26 cellular contexts compared by ENCODE assay signal in the genomic region with DNA sequence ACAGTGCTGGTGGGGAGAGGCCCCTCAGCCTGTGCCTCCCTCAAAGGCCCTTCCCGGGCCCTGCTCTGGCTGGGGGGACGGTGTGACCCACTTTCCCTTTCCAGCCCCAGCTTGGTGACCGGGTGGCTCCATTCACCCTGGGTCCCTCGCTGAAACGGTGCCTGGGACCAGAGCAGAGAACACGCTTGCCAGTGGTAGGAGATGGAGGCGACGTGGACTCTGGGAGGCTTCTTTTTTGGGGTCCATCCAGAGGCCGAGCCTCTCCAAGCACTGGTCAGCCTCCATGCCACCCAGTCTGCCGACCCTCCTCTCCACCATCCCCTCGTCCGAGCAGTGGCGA.
"Had no signal": no experiment of that assay in that cellular context is flagged by ENCODE, and none has a peak within 500 bp of the region (broad histone marks: within the 10 kb centered on the region; RNA-seq: fewer than 3 reads in every experiment).

No MANE protein-coding gene starts in this region.

- H3K4me1 ChIP-seq: prostate gland, uterus had no signal

- H3K36me3 ChIP-seq: prostate gland, thoracic aorta, upper lobe of right lung, uterus had no signal

- FAIRE-seq: endometrium, islet of Langerhans had no signal

- H3K27me3 ChIP-seq: esophagus squamous epithelium, heart right ventricle, left lung, right atrium auricular region, sigmoid colon, tibial nerve, upper lobe of right lung, uterus had no signal

- ATAC-seq: effector memory CD8-positive, alpha-beta T cell; left cardiac atrium; natural killer cell treated with Interleukin-12 subunit alpha and Interleukin-12 subunit beta and Interleukin-15 and Interleukin-18, amount 100 ng/mL, for 72 hours; stimulated activated naive B cell treated with anti-CD40 and anti-IgM and Interleukin-4, amounts not matched to agents 10 μg/mL and 1 μg/mL and 100 μg/mL, for 72 hours had no signal

- DNase-seq: cortex of kidney; effector memory CD8-positive, alpha-beta T cell; erythroblast; esophagus squamous epithelium; foreskin melanocyte; glutamatergic neuron; heart right ventricle; hippocampal formation; left cardiac atrium; mesenchymal stem cell; mucosa of descending colon; naive B cell; sigmoid colon; stimulated activated CD4-positive, alpha-beta T cell treated with anti-CD3 and anti-CD28 coated beads, Interleukin-15, amount 100 ng/mL, for 24 hours; stimulated activated CD4-positive, alpha-beta T cell treated with anti-CD3 and anti-CD28 coated beads, Interleukin-2, amount 100 ng/mL, for 48 hours; stimulated activated naive B cell treated with anti-CD40 and anti-IgM and Interleukin-4, amounts not matched to agents 10 μg/mL and 1 μg/mL and 100 μg/mL, for 72 hours; uterus had no signal

- H3K9me3 ChIP-seq: esophagus squamous epithelium, heart right ventricle, left lung, mucosa of descending colon, prostate gland, right atrium auricular region, sigmoid colon, thoracic aorta, tibial nerve, upper lobe of right lung, uterus had no signal

- H3K27ac ChIP-seq: esophagus squamous epithelium, prostate gland, thoracic aorta, tibial nerve, uterus had no signal

- H3K4me3 ChIP-seq: esophagus squamous epithelium, heart right ventricle, left lung, mucosa of descending colon, prostate gland, right atrium auricular region, sigmoid colon, thoracic aorta, tibial nerve, uterus had no signal
